Comparison of ENCODE assay signal across 8 cellular contexts in the genomic region with DNA sequence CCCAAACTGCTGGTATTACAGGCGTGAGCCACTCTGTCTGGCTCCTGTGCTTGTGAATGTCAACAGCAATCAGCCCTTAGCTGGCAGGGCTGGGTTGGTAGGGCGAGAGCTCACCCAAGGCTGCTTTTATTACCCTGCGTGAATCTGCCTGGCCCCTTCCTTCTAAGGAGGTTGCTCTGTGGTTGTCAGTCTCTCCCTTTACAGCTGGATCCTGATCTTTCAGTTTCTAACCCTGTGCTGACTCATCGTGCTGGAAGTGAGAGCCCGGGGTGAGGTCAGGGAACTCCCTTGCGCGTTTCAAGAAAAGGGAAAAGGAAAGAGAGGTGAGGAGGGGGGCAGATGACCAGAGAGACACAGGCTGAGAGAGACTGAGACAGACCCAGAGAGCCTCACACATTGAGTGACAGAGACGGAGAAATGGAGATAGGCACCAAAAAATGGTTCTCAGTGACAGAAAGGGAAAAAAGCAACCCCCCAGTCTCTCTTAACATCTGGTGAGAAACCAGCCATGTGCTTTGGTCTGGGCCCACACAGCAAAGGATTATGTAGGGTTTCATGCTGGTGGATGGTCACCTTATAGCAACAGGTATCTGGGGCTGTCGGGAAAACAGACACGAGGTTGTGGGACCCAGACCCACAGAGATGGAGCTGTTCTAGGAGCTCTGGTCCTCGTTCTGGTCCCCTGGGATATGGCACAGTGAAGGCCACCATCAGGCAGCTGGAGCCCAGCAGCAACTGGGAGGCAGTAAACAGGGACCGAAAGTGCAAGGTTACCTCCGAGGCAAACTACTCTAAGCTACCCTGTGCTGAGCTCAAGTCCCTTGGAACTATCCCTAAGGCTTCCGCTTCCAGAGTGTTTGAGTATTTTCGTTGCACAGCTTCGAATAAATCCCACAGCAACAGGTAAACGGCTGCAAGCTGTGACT. TPM values are rescaled to one million over a fixed set of nuclear protein-coding genes. Genes with fewer than 3 reads are reported as not detected.
DNase-seq lines count a peak whose midpoint lies in the region; ATAC-seq and TF ChIP-seq lines count a peak whose summit lies in the region.

No MANE protein-coding gene starts in this region.

- peak overlapping the region; percentile 83 to 99 (median 94) for H3K4me2 ChIP-seq in BLaER1 treated with 17β-estradiol and CSF1 and Interleukin-3, amounts not matched to agents 10 nM and 100 nM

- peak overlapping the region; percentile 31 to 84 (median 80); a peak in 20 of 22 replicates for H3K27ac ChIP-seq in BLaER1 treated with 17β-estradiol and CSF1 and Interleukin-3, amounts not matched to agents 10 nM and 100 nM
- H3K27ac ChIP-seq in Panc1 (ENCODE audit: low read length) = peak overlapping the region; percentile 26

- no peaks in the 10 kb centered on the region for H3K27me3 ChIP-seq in BLaER1 treated with 17β-estradiol and CSF1 and Interleukin-3, amounts not matched to agents 10 nM and 100 nM
- H3K27me3 ChIP-seq in Panc1 (ENCODE audit: control insufficient read depth, insufficient read depth, low read length) = no peaks in the 10 kb centered on the region

- H3K9me3 ChIP-seq in BLaER1 treated with 17β-estradiol and CSF1 and Interleukin-3, amounts not matched to agents 10 nM and 100 nM (replicated peaks in 1 of 11) = no peaks in the 10 kb centered on the region
- H3K9me3 ChIP-seq in Panc1 (ENCODE audit: control insufficient read depth, insufficient read depth, low read depth, low read length) (no peaks in the 10 kb centered on the region), mucosa of descending colon (no peaks in the 10 kb centered on the region)

- peak overlapping the region in 5 of 10 experiments; percentile 1 to 46 (median 14); a peak in 2 of 20 replicates for H3K4me3 ChIP-seq in BLaER1 treated with 17β-estradiol and CSF1 and Interleukin-3, amounts not matched to agents 10 nM and 100 nM
- H3K4me3 ChIP-seq in Panc1 (ENCODE audit: low read depth in 2 of 2, low read length in 2 of 2) = no peak overlapping the region
- no peak overlapping the region for H3K4me3 ChIP-seq in mucosa of descending colon

- intact Hi-C loops in Panc1 (cut with micrococcal nuclease; ENCODE audit: unreplicated experiment) = no loop called here
- intact Hi-C loops in mucosa of descending colon (cut with DNase I, micrococcal nuclease) = no loop called here

- in situ Hi-C loops in Panc1 (cut with HindIII; ENCODE audit: low pct_unique_long_range_greater_than_20kb, low sequenced_read_pairs) = no loop called here

- no TSS peak for BruUV-seq in Panc1 (replicated peaks; lab: Mats Ljungman, UMichigan)

- peak; percentile 39 for ATAC-seq in GM21529 (IDR thresholded peaks at IDR 0.05; ENCODE audit: unreplicated experiment)
- peak; percentile 62 for ATAC-seq in Panc1
- ATAC-seq in mucosa of descending colon = peak; percentile 82
- no peak for ATAC-seq in HG03175 (IDR thresholded peaks at IDR 0.05; ENCODE audit: unreplicated experiment)

- H4K20me1 ChIP-seq in BLaER1 treated with 17β-estradiol and CSF1 and Interleukin-3, amounts not matched to agents 10 nM and 100 nM = no peaks in the 10 kb centered on the region

- CTCF ChIA-PET in Panc1 (lab: Charles Lee) = interaction anchor here (1.3 kb wide), 1 partner anchor 166 kb away, joined by 3 read pairs; no protein-coding TSS in a partner anchor

- H3K36me3 ChIP-seq in BLaER1 treated with 17β-estradiol and CSF1 and Interleukin-3, amounts not matched to agents 10 nM and 100 nM = no peaks in the 10 kb centered on the region; a peak in 1 of 22 replicates
- H3K36me3 ChIP-seq in Panc1 (ENCODE audit: control insufficient read depth, insufficient read depth, low read length) = no peaks in the 10 kb centered on the region
- H3K36me3 ChIP-seq in mucosa of descending colon (ENCODE audit: low read depth) = no peaks in the 10 kb centered on the region

- POLR2A ChIA-PET in Panc1 (lab: Charles Lee) = no interaction called here

- no peak for DNase-seq in Panc1 (ENCODE audit: low read depth, low spot score)
- DNase-seq in dermis blood vessel endothelial cell = peak; percentile 85
- peak; percentile 64 to 79 (median 70) for DNase-seq in mucosa of descending colon
- DNase-seq in mesenteric fat pad (ENCODE audit: low spot score) = no peak
- DNase-seq in NCI-H2107 (lab: John Stamatoyannopoulos, UW) = no peak

- no peak for TF ChIP-seq CTCF in Panc1 (IDR thresholded peaks at IDR 0.05)
- TF ChIP-seq CTCF in mucosa of descending colon (IDR thresholded peaks at IDR 0.05) = no peak

- peak overlapping the region; percentile 36 to 80 (median 50); a peak in 20 of 22 replicates for H3K9ac ChIP-seq in BLaER1 treated with 17β-estradiol and CSF1 and Interleukin-3, amounts not matched to agents 10 nM and 100 nM

- H3K4me1 ChIP-seq in BLaER1 treated with 17β-estradiol and CSF1 and Interleukin-3, amounts not matched to agents 10 nM and 100 nM = peaks cover 59 to 67% (median 63%) of the 10 kb centered on the region in 10 experiments
- H3K4me1 ChIP-seq in Panc1 (ENCODE audit: control insufficient read depth, insufficient read depth, low read length) (peaks cover 3% of the 10 kb centered on the region), mucosa of descending colon (ENCODE audit: low read depth) (peaks cover 38% of the 10 kb centered on the region)

RNA-seq across cellular contexts. Expression of gene TCN2, which starts 2.5 kb away (rescaled TPM):
- 2.4 TPM for total RNA-seq in Panc1 (2021; ENCODE audit: unreplicated experiment)
- polyA plus RNA-seq in Panc1 (2012; ENCODE audit: insufficient read length) = 1.9 TPM
- 63.1 and 101 TPM in 2 replicates for total RNA-seq in dermis blood vessel endothelial cell
- total RNA-seq in mucosa of descending colon = 10 to 100 TPM; 23.3 to 43.7 (median 40.2) TPM
- total RNA-seq in mesenteric fat pad = 46.5 TPM

RNA-seq across cellular contexts. Expression of gene PES1, which starts 17.8 kb away (rescaled TPM):
- total RNA-seq in Panc1 (2021; ENCODE audit: unreplicated experiment) (111 TPM), dermis blood vessel endothelial cell (67.2 and 98.6 TPM in 2 replicates), mucosa of descending colon (10 to 100 TPM; 46.2 to 54.3 (median 48.5) TPM), mesenteric fat pad (59.4 TPM)
- polyA plus RNA-seq in Panc1 (2012; ENCODE audit: insufficient read length) = 107 TPM

RNA-seq across cellular contexts. Expression of gene SLC35E4, which starts 26.1 kb away (rescaled TPM):
- total RNA-seq in Panc1 (2021; ENCODE audit: unreplicated experiment) = 5.5 TPM
- 6.9 TPM for polyA plus RNA-seq in Panc1 (2012; ENCODE audit: insufficient read length)
- total RNA-seq in dermis blood vessel endothelial cell = 30.8 and 40.7 TPM in 2 replicates
- total RNA-seq in mucosa of descending colon = 1 to 10 TPM; 5.0 to 8.5 (median 7.6) TPM
- 3.7 TPM for total RNA-seq in mesenteric fat pad

RNA-seq across cellular contexts. Expression of gene GAL3ST1, which starts 35.1 kb away (rescaled TPM):
- 1.1 TPM for total RNA-seq in Panc1 (2021; ENCODE audit: unreplicated experiment)
- polyA plus RNA-seq in Panc1 (2012; ENCODE audit: insufficient read length) = 2.7 TPM
- 0.05 and 0.17 TPM in 2 replicates for total RNA-seq in dermis blood vessel endothelial cell
- 10 to 100 TPM in 2 of 3 donors, 1 to 10 TPM in 1; 7.9 to 15.9 (median 10.1) TPM for total RNA-seq in mucosa of descending colon
- total RNA-seq in mesenteric fat pad = not detected

RNA-seq across cellular contexts. Expression of gene DUSP18, which starts 58.2 kb away (rescaled TPM):
- 15.4 TPM for total RNA-seq in Panc1 (2021; ENCODE audit: unreplicated experiment)
- polyA plus RNA-seq in Panc1 (2012; ENCODE audit: insufficient read length) = 10.4 TPM
- 14.0 and 15.4 TPM in 2 replicates for total RNA-seq in dermis blood vessel endothelial cell
- total RNA-seq in mucosa of descending colon = 10 to 100 TPM; 16.2 to 21.6 (median 16.3) TPM
- 6.8 TPM for total RNA-seq in mesenteric fat pad

Comparison
In these comparisons a context has a peak if more than half of its experiments do, and no peak if none do; other contexts are left out.
1. DNase-seq: peak in dermis blood vessel endothelial cell (single experiment) and mucosa of descending colon (3 of 3); none in Panc1 (single experiment), mesenteric fat pad (single experiment) and NCI-H2107 (single experiment).